Comparison of ENCODE assay signal across 1 cellular context in genomic region chr6:10852281-10852965, GRCh38.
TF ChIP-seq lines count a peak whose summit lies in the region.

No MANE protein-coding gene starts in this region.

TF ChIP-seq in IMR-90, 13 proteins besides CTCF, POLR2A, EP300 and RAD21 (continued from another document):
- no peak for TF ChIP-seq USF2 (IDR thresholded peaks at IDR 0.05; ENCODE audit: low read depth, low read length)
- no peak for TF ChIP-seq SMC3 (IDR thresholded peaks at IDR 0.05; ENCODE audit: low read depth, low read length)
